10 cellular contexts compared by ENCODE assay signal in genomic region chr2:171158036-171158789, GRCh38. TPM values are rescaled to one million over a fixed set of nuclear protein-coding genes. Genes with fewer than 3 reads are reported as not detected.
A peak's percentile ranks its signal among the peaks of the same experiment; 100 is the strongest.
DNase-seq lines count a peak whose midpoint lies in the region; ATAC-seq, FAIRE-seq and TF ChIP-seq lines count a peak whose summit lies in the region.
"Had no signal": no experiment of that assay in that cellular context is flagged by ENCODE, and none has a peak within 500 bp of the region (broad histone marks: within the 10 kb centered on the region; RNA-seq: fewer than 3 reads in every experiment).

No MANE protein-coding gene starts in this region.

- H3K9me3 ChIP-seq in HUES64 (ENCODE audit: insufficient read depth, low read depth, low read length) (no peaks in the 10 kb centered on the region), GM12878 (replicated peaks; ENCODE audit: control insufficient read depth, insufficient read depth, low read length) (no peaks in the 10 kb centered on the region)
- H3K9me3 ChIP-seq: tibial nerve had no signal

- peaks cover 35 to 45% of the 10 kb centered on the region in 2 donors for H3K4me1 Mint-ChIP-seq in natural killer cell treated with Interleukin-12 subunit alpha and Interleukin-12 subunit beta and Interleukin-15 and Interleukin-18, amount 100 ng/mL, for 72 hours (ENCODE audit: low read depth in 2 of 2)
- H3K4me1 Mint-ChIP-seq in CD14-positive monocyte, result peaks cover 65% of the 10 kb centered on the region

- peaks cover 89% of the 10 kb centered on the region for H3K79me2 ChIP-seq in GM12878 (ENCODE audit: control insufficient read depth, insufficient read depth, low read length)

- H3K27ac Mint-ChIP-seq in natural killer cell treated with Interleukin-12 subunit alpha and Interleukin-12 subunit beta and Interleukin-15 and Interleukin-18, amount 100 ng/mL, for 72 hours, result no peak overlapping the region
- H3K27ac Mint-ChIP-seq in CD14-positive monocyte, result no peak overlapping the region

- SMC1A ChIA-PET in GM12878 (lab: Charles Lee; ENCODE audit: uncharacterized antibody, unreplicated experiment), result interaction anchor here (0.7 to 14.6 kb wide), 37 partner anchors 8 to 318 kb away, joined by 3 to 236 read pairs (median 4); partner anchors contain the start of genes DCAF17 and METTL8

- H3K9ac ChIP-seq in HUES64 (ENCODE audit: low read depth, low read length) (peak overlapping the region; percentile 95), GM12878 (ENCODE audit: control insufficient read depth, insufficient read depth, low read length) (peak overlapping the region; percentile 98)

- TF ChIP-seq RAD21 in GM12878 (IDR thresholded peaks at IDR 0.05; ENCODE audit: insufficient read depth, low read depth, low read length), result no peak

- BruUV-seq in GM12878 (replicated peaks; lab: Mats Ljungman, UMichigan), result no TSS peak

- in situ Hi-C loops in GM12878 (cut with MboI), result loop anchor here (5.0 kb wide), 1 partner anchor 259 kb away; no protein-coding TSS in a partner anchor

- intact Hi-C loops in GM12878 (cut with micrococcal nuclease; ENCODE audit: unreplicated experiment), result loop anchor here (1.0 to 10.0 kb wide), 5 partner anchors 71 to 367 kb away; partner anchors contain the start of genes CYBRD1, DCAF17 and METTL8
- intact Hi-C loops in CD14-positive monocyte (cut with micrococcal nuclease), result no loop called here

- H3K4me3 ChIP-seq in HUES64 (ENCODE audit: low read length) (peak overlapping the region; percentile 97), GM12878 (peak overlapping the region; percentile 90)

- POLR2A ChIA-PET in GM12878 (lab: Charles Lee), result interaction anchor here (0.8 to 11.0 kb wide), 13 partner anchors 11 to 275 kb away, joined by 3 to 143 read pairs (median 6); partner anchors contain the start of genes DCAF17 and METTL8

- H2AFZ ChIP-seq in GM12878 (ENCODE audit: control insufficient read depth, low read depth, low read length), result no peak overlapping the region

- H3K27ac ChIP-seq in HUES64 (ENCODE audit: low read depth, low read length) (no peak overlapping the region), GM12878 (ENCODE audit: control insufficient read depth, insufficient read depth) (peak overlapping the region; percentile 96)

- TF ChIP-seq CTCF in GM12878 (IDR thresholded peaks at IDR 0.05 in 2 of 3, conservative IDR thresholded peaks at IDR 0.05 in 1 of 3; ENCODE audit: control insufficient read depth in 2 of 3, extremely low read depth in 1 of 3, insufficient read depth in 1 of 3, low read depth in 3 of 3, low read length in 3 of 3) (no peak), CD14-positive monocyte (IDR thresholded peaks at IDR 0.05) (no peak)

- peak; percentile 6 for ATAC-seq in GM12878
- ATAC-seq in natural killer cell treated with Interleukin-12 subunit alpha and Interleukin-12 subunit beta and Interleukin-15 and Interleukin-18, amount 100 ng/mL, for 72 hours, result no peak
- ATAC-seq in GM19395 (IDR thresholded peaks at IDR 0.05; ENCODE audit: unreplicated experiment), result no peak
- ATAC-seq in HG02642 (IDR thresholded peaks at IDR 0.05; ENCODE audit: poor library complexity, unreplicated experiment), result no peak
- ATAC-seq in GM19463 (IDR thresholded peaks at IDR 0.05; ENCODE audit: unreplicated experiment), result no peak
- ATAC-seq: activated naive CD4-positive, alpha-beta T cell treated with anti-CD3 and anti-CD28 coated beads, Interleukin-2, amount 50 U/mL, for 72 hours had no signal

- CTCF ChIA-PET in GM12878 (lab: Yijun Ruan, JAX), result interaction anchor here (0.6 to 11.1 kb wide), 24 partner anchors 11 to 278 kb away, joined by 3 to 92 read pairs (median 4); no protein-coding TSS in a partner anchor

- FAIRE-seq in GM12878 (lab: Jason Lieb, UNC), result no peak

- peaks cover 12% of the 10 kb centered on the region for H4K20me1 ChIP-seq in GM12878 (ENCODE audit: control insufficient read depth, insufficient read depth)

- 31% methylated on average over 5 of the region's 9 CpGs for WGBS in HUES64
- WGBS in GM12878 (ENCODE audit: insufficient coverage, insufficient replicate concordance, low lambda C conversion rate, missing lambda C conversion rate), result 4% methylated on average over 9 of the region's 9 CpGs

- H3K27me3 ChIP-seq in HUES64 (ENCODE audit: insufficient read depth, low read length) (no peaks in the 10 kb centered on the region), GM12878 (replicated peaks in 1 of 2; ENCODE audit: control insufficient read depth in 2 of 2, insufficient read depth in 2 of 2, low read length in 1 of 2) (no peaks in the 10 kb centered on the region)
- H3K27me3 ChIP-seq: tibial nerve had no signal

- no peak for TF ChIP-seq POLR2A in GM12878 (IDR thresholded peaks at IDR 0.05; ENCODE audit: low read depth, low read length)

- no peaks in the 10 kb centered on the region for H3K9me3 Mint-ChIP-seq in natural killer cell treated with Interleukin-12 subunit alpha and Interleukin-12 subunit beta and Interleukin-15 and Interleukin-18, amount 100 ng/mL, for 72 hours
- no peaks in the 10 kb centered on the region for H3K9me3 Mint-ChIP-seq in CD14-positive monocyte
- H3K9me3 Mint-ChIP-seq: activated naive CD4-positive, alpha-beta T cell treated with anti-CD3 and anti-CD28 coated beads, Interleukin-2, amount 50 U/mL, for 72 hours had no signal

- H3K27me3 Mint-ChIP-seq in natural killer cell treated with Interleukin-12 subunit alpha and Interleukin-12 subunit beta and Interleukin-15 and Interleukin-18, amount 100 ng/mL, for 72 hours, result peaks cover 0 to 2% of the 10 kb centered on the region in 2 donors
- H3K27me3 Mint-ChIP-seq in CD14-positive monocyte (ENCODE audit: low read depth in 3 of 3), result peaks cover 0 to 3% (median 0%) of the 10 kb centered on the region in 3 donors

- H3K4me2 ChIP-seq in GM12878 (ENCODE audit: control insufficient read depth, insufficient read depth), result peak overlapping the region; percentile 87

- TF ChIP-seq EP300 in GM12878 (IDR thresholded peaks at IDR 0.05; ENCODE audit: borderline replicate concordance in 1 of 2, control insufficient read depth in 1 of 2, low read depth in 2 of 2, low read length in 2 of 2), result no peak

- no peaks in the 10 kb centered on the region for H3K36me3 Mint-ChIP-seq in natural killer cell treated with Interleukin-12 subunit alpha and Interleukin-12 subunit beta and Interleukin-15 and Interleukin-18, amount 100 ng/mL, for 72 hours
- H3K36me3 Mint-ChIP-seq in CD14-positive monocyte, result peaks cover 0 to 1% of the 10 kb centered on the region in 2 donors

- peak; percentile 42 for DNase-seq in DMS79 treated with DMSO at 0.1 percent for 48 hours (lab: John Stamatoyannopoulos, UW)
- DNase-seq in GM12878 (ENCODE audit: low read depth, low spot score), result no peak
- no peak for DNase-seq in natural killer cell treated with Interleukin-12 subunit alpha and Interleukin-12 subunit beta and Interleukin-15 and Interleukin-18, amount 100 ng/mL, for 72 hours (ENCODE audit: low spot score)
- no peak for DNase-seq in CD14-positive monocyte (ENCODE audit: low spot score)

- RAD21 ChIA-PET in GM12878 (lab: Charles Lee; ENCODE audit: unreplicated experiment), result interaction anchor here (0.7 to 10.2 kb wide), 26 partner anchors 8 to 258 kb away, joined by 3 to 102 read pairs (median 5); partner anchors contain the start of gene GORASP2

- H3K4me3 Mint-ChIP-seq in natural killer cell treated with Interleukin-12 subunit alpha and Interleukin-12 subunit beta and Interleukin-15 and Interleukin-18, amount 100 ng/mL, for 72 hours, result peak overlapping the region; percentile 90
- H3K4me3 Mint-ChIP-seq in CD14-positive monocyte, result peak overlapping the region in 1 of 2 donors; percentile 13

- H3K4me1 ChIP-seq in HUES64 (ENCODE audit: insufficient read depth, low read length) (peaks cover 50% of the 10 kb centered on the region), GM12878 (ENCODE audit: control insufficient read depth, insufficient read depth, low read length) (peaks cover 24% of the 10 kb centered on the region)

- no peaks in the 10 kb centered on the region for H3K36me3 ChIP-seq in HUES64 (ENCODE audit: insufficient read depth, low read length)
- no peaks in the 10 kb centered on the region for H3K36me3 ChIP-seq in GM12878 (ENCODE audit: control insufficient read depth in 2 of 2, insufficient read depth in 2 of 2, low read length in 1 of 2)
- H3K36me3 ChIP-seq: tibial nerve had no signal

TF ChIP-seq in GM12878, 131 proteins besides CTCF, POLR2A, EP300 and RAD21 (continues in another document):
- TF ChIP-seq, protein P1, sequence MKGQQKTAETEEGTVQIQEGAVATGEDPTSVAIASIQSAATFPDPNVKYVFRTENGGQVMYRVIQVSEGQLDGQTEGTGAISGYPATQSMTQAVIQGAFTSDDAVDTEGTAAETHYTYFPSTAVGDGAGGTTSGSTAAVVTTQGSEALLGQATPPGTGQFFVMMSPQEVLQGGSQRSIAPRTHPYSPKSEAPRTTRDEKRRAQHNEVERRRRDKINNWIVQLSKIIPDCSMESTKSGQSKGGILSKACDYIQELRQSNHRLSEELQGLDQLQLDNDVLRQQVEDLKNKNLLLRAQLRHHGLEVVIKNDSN (IDR thresholded peaks at IDR 0.05; ENCODE audit: borderline replicate concordance, extremely low read length, insufficient read depth, low read depth, low read length), result no peak
- 0 out of 2 replicates have a peak, but pooled peaks have one; percentile 24 for TF ChIP-seq FOXM1 (IDR thresholded peaks at IDR 0.05; ENCODE audit: low read depth, low read length)
- no peak for TF ChIP-seq EZH2 (IDR thresholded peaks at IDR 0.05; ENCODE audit: borderline replicate concordance, control insufficient read depth, low read depth, low read length)

RNA-seq across cellular contexts. Expression of gene TLK1, which starts 2.5 kb away (rescaled TPM):
- polyA plus RNA-seq in HUES64 (2013, experiment 1 of 2), result 42.4 TPM
- polyA plus RNA-seq in HUES64 (2013, experiment 2 of 2), result 40.8 TPM
- total RNA-seq in GM12878 (2013; cell fraction: nucleolus; rRNA removed), result 122 and 146 TPM in 2 replicates
- total RNA-seq in GM12878 (2014; rRNA removed) (25.1 and 29.0 TPM in 2 replicates), GM12878 (2014; rRNA removed; fragmentation: Illumina TruSeq; extraction: Trizol) (48.4 and 51.6 TPM in 2 replicates), GM12878 (2021) (122 TPM in 2 replicates)
- polyA plus RNA-seq in GM12878 (2011; ENCODE audit: low read depth), result 21.4 TPM
- polyA plus RNA-seq in GM12878 (2011; rRNA removed) (50.2 and 77.0 TPM in 2 replicates), GM12878 (2014; fragmentation: Illumina TruSeq; extraction: Trizol) (79.9 and 99.5 TPM in 2 replicates), GM12878 (2014; fragmentation: Nextera tagmentation; extraction: Ambion mirVana) (100 to 1,000 TPM in 1 of 2 experiments, 10 to 100 TPM in 1; 42.5 to 126 TPM), GM12878 (2014; rRNA removed) (26.3 and 28.4 TPM in 2 replicates), GM12878 (2016; fragmentation: Nextera tagmentation; extraction: Ambion mirVana) (10 to 100 TPM; 64.4 to 71.3 TPM), CD14-positive monocyte (10 to 100 TPM in 1 of 2 donors, 1 to 10 TPM in 1; 6.3 to 20.0 TPM)
- polyA plus RNA-seq in GM12878 (2011; cell fraction: cytosol; rRNA removed), result 13.1 and 18.1 TPM in 2 replicates
- 21.7 and 25.4 TPM in 2 replicates for polyA plus RNA-seq in GM12878 (2011; cell fraction: nucleus; rRNA removed)
- polyA plus RNA-seq in GM12878 (2012), result 43.7 and 60.4 TPM in 2 replicates
- 39.4 and 60.5 TPM in 2 replicates for polyA minus RNA-seq in GM12878 (2011; rRNA and poly(A)+ RNA removed)
- 31.0 and 41.9 TPM in 2 replicates for polyA minus RNA-seq in GM12878 (2011; cell fraction: cytosol; rRNA and poly(A)+ RNA removed)
- polyA minus RNA-seq in GM12878 (2011; cell fraction: nucleus; rRNA and poly(A)+ RNA removed), result 38.4 and 75.1 TPM in 2 replicates
- total RNA-seq in natural killer cell treated with Interleukin-12 subunit alpha and Interleukin-12 subunit beta and Interleukin-15 and Interleukin-18, amount 100 ng/mL, for 72 hours, result 10 to 100 TPM; 59.5 to 76.3 TPM
